ENCODE assay signal across 8 cellular contexts in genomic region chr21:44363278-44363677, GRCh38. TPM values are rescaled to one million over a fixed set of nuclear protein-coding genes. Genes with fewer than 3 reads are reported as not detected.
"Had no signal": no experiment of that assay in that cellular context is flagged by ENCODE, and none has a peak within 500 bp of the region (broad histone marks: within the 10 kb centered on the region; RNA-seq: fewer than 3 reads in every experiment).

No MANE protein-coding gene starts in this region.

- H2AFZ ChIP-seq: GM23338 had no signal

- ATAC-seq: K562 had no signal

- H3K4me3 ChIP-seq: GM23338, K562 had no signal

- FAIRE-seq: H1, H54, K562 had no signal

- H3K4me2 ChIP-seq: GM23338 had no signal

- DNase-seq: H9, HCEC 1CT, IMR-90, KG1 had no signal

RNA-seq across cellular contexts. Expression of gene TRPM2, which starts 9.9 kb away (rescaled TPM):
- total RNA-seq: IMR-90 had no signal
- polyA plus RNA-seq: IMR-90 had no signal
